In the genomic region with DNA sequence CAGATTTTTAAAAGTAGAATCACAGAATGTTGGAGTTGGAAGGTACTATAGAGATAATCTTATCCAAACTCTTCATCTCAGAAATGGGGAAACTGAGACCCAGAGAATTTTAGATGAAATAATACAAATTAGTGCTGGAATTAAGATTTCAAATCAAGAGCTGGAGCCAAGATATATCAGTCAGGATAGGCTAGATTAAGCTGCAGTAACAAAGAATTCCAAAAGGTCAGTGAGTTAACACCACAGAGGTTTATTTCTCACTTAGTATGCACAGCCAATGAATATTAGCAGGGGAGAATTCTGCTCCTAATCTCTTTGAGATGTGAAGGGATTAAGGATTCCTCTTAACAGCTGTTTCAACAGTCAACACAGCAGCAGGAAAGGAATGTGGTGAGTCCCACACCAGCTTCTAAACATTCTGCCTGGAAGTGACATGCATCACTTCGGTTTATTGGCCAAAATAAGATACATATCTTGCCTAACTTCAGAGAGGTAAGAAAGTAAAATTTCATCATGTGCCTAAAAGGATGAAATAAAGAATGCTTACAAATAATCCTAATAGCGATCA, we compare ENCODE assay signal across 29 cellular contexts.
"Had no signal": no experiment of that assay in that cellular context is flagged by ENCODE, and none has a peak within 500 bp of the region (broad histone marks: within the 10 kb centered on the region; RNA-seq: fewer than 3 reads in every experiment).

No MANE protein-coding gene starts in this region.

- H3K9me3 ChIP-seq: ascending aorta, psoas muscle, right atrium auricular region, spleen, suprapubic skin, tibial artery had no signal

- H3K4me1 ChIP-seq: ascending aorta, parathyroid adenoma, psoas muscle, suprapubic skin had no signal

- H3K9ac ChIP-seq: parathyroid adenoma had no signal

- H3K27me3 ChIP-seq: ascending aorta, cardiac muscle cell, dorsolateral prefrontal cortex, right atrium auricular region, spleen, suprapubic skin, tibial artery had no signal

- DNase-seq: activated CD4-positive, alpha-beta memory T cell treated with anti-CD3 and anti-CD28 coated beads, Interleukin-2, amount 10 ng/mL, durations not matched to agents 7 days and 5 days; activated CD4-positive, alpha-beta T cell treated with anti-CD3 and anti-CD28 coated beads for 1 hour; activated CD4-positive, alpha-beta T cell treated with anti-CD3 and anti-CD28 coated beads, Interleukin-2, amount 10 ng/mL, durations not matched to agents 7 days and 5 days; activated CD8-positive, alpha-beta memory T cell treated with anti-CD3 and anti-CD28 coated beads, Interleukin-2, amount 50 U/mL, for 48 hours; activated gamma-delta T cell; activated naive CD4-positive, alpha-beta T cell treated with anti-CD3 and anti-CD28 coated beads, Interleukin-2, amount 10 ng/mL, durations not matched to agents 7 days and 5 days; activated naive CD8-positive, alpha-beta T cell treated with anti-CD3 and anti-CD28 coated beads, Interleukin-2, amount 10 ng/mL, durations not matched to agents 7 days and 5 days; activated T-cell treated with anti-CD3 and anti-CD28 coated beads, Interleukin-2, amount 50 U/mL, for 24 hours; cerebellar nuclear complex; dorsolateral prefrontal cortex; effector memory CD4-positive, alpha-beta T cell; erythroblast; left colon; mammary epithelial cell; naive thymus-derived CD8-positive, alpha-beta T cell; occipital lobe; psoas muscle; spleen; stimulated activated naive CD4-positive, alpha-beta T cell; T-helper 17 cell; tibial artery had no signal

- H3K4me3 ChIP-seq: ascending aorta, cardiac muscle cell, coronary artery, dorsolateral prefrontal cortex, psoas muscle, right atrium auricular region, spleen, suprapubic skin, tibial artery had no signal

- H3K27ac ChIP-seq: ascending aorta, cardiac muscle cell, coronary artery, dorsolateral prefrontal cortex, parathyroid adenoma, psoas muscle, right atrium auricular region, spleen, suprapubic skin, tibial artery had no signal

- FAIRE-seq: frontal cortex, keratinocyte had no signal

- H3K36me3 ChIP-seq: ascending aorta, cardiac muscle cell, right atrium auricular region, spleen, suprapubic skin, tibial artery had no signal
